ENCODE assay signal across 8 cellular contexts in the genomic region with DNA sequence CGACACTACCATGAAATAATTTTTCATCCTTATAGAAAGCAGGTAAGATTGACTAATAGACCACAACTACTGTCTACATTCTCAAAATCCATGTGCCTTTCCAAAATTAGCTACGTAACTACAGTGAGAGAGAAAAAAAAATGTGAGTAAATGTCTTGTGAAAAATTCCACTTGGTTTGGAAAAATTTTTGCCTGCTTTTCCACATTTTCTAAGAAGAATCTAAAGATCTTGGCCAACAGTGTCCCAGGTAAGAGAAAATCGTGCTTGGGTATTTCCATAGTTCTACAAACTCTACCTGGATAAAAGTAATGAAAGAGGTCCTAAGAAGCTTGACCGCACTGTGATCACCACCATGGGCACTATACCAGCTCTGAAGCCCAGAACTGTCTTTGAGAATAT. TPM values are rescaled to one million over a fixed set of nuclear protein-coding genes. Genes with fewer than 3 reads are reported as not detected.
A peak's percentile ranks its signal among the peaks of the same experiment; 100 is the strongest.
DNase-seq lines count a peak whose midpoint lies in the region; ATAC-seq and TF ChIP-seq lines count a peak whose summit lies in the region.

No MANE protein-coding gene starts in this region.

- 95% methylated on average over 4 of the region's 4 CpGs for WGBS in right cardiac atrium

- H3K36me3 Mint-ChIP-seq in WTC11: no peaks in the 10 kb centered on the region

- no peaks in the 10 kb centered on the region for H3K27me3 Mint-ChIP-seq in WTC11 (ENCODE audit: low read depth)

- H3K4me3 ChIP-seq in HL-60 (replicated peaks; ENCODE audit: insufficient read depth, low read length) (peak overlapping the region; percentile 89), right cardiac atrium (ENCODE audit: low read length) (peak overlapping the region; percentile 71), skin epidermis (peak overlapping the region in 2 of 7 experiments; percentile 66 to 73)

- H3K4me1 ChIP-seq in right cardiac atrium (ENCODE audit: control insufficient read depth, insufficient read depth, low read length): no peaks in the 10 kb centered on the region

- H3K9me3 ChIP-seq in right cardiac atrium (ENCODE audit: control insufficient read depth, low read length): no peaks in the 10 kb centered on the region

- TF ChIP-seq CTCF in HL-60 (IDR thresholded peaks at IDR 0.05; ENCODE audit: insufficient read depth, low read length) (no peak), WTC11 (IDR thresholded peaks at IDR 0.05) (no peak)

- intact Hi-C loops in right cardiac atrium (cut with DNase I): loop anchor here in 1 of 4 donors (5.0 kb wide), 1 partner anchor 93 kb away; no protein-coding TSS in a partner anchor

- POLR2A ChIA-PET in WTC11 (lab: Charles Lee): no interaction called here

- ATAC-seq in WTC11: no peak
- no peak for ATAC-seq in right cardiac atrium
- no peak for ATAC-seq in GM18858 (IDR thresholded peaks at IDR 0.05; ENCODE audit: unreplicated experiment)
- no peak for ATAC-seq in HG03039 (IDR thresholded peaks at IDR 0.05; ENCODE audit: unreplicated experiment)
- no peak for ATAC-seq in HG03469 (IDR thresholded peaks at IDR 0.05; ENCODE audit: unreplicated experiment)

- peaks cover 21% of the 10 kb centered on the region for H3K4me1 Mint-ChIP-seq in WTC11

- peak overlapping the region; percentile 61; the same call in 1 of the 2 replicates for H3K27ac Mint-ChIP-seq in WTC11

- CTCF ChIA-PET in WTC11 (lab: Charles Lee): no interaction called here

- DNase-seq in HL-60 (ENCODE audit: low read depth in 1 of 2, low spot score in 1 of 2) (no peak), WTC11 (ENCODE audit: low spot score) (no peak), right cardiac atrium (no peak), GM19238 (ENCODE audit: insufficient read length, low spot score) (no peak)

- H3K27me3 ChIP-seq in HL-60 (ENCODE audit: insufficient read depth, poor library complexity, severe bottlenecking) (no peaks in the 10 kb centered on the region), right cardiac atrium (ENCODE audit: control insufficient read depth, insufficient read depth) (no peaks in the 10 kb centered on the region)

- H3K27ac ChIP-seq in HL-60 (replicated peaks) (peak overlapping the region; percentile 83; the same call in 1 of the 2 replicates), right cardiac atrium (ENCODE audit: low read length) (no peak overlapping the region), skin epidermis (peak overlapping the region in 13 of 21 experiments; percentile 28 to 96 (median 92))

- peak overlapping the region; percentile 95 for H3K4me3 Mint-ChIP-seq in WTC11

- H3K9me3 Mint-ChIP-seq in WTC11: peaks cover 3% of the 10 kb centered on the region; the same call in 1 of the 2 replicates

TF ChIP-seq in WTC11, 78 proteins besides CTCF, POLR2A, EP300 and RAD21:
- no peak for TF ChIP-seq JUN (CRISPR knock-in tag; IDR thresholded peaks at IDR 0.05)
- no peak for TF ChIP-seq ATF2 (CRISPR knock-in tag; IDR thresholded peaks at IDR 0.05; ENCODE audit: borderline replicate concordance, low read depth)
- no peak for TF ChIP-seq ERG (CRISPR knock-in tag; IDR thresholded peaks at IDR 0.05)
- TF ChIP-seq, protein P1, sequence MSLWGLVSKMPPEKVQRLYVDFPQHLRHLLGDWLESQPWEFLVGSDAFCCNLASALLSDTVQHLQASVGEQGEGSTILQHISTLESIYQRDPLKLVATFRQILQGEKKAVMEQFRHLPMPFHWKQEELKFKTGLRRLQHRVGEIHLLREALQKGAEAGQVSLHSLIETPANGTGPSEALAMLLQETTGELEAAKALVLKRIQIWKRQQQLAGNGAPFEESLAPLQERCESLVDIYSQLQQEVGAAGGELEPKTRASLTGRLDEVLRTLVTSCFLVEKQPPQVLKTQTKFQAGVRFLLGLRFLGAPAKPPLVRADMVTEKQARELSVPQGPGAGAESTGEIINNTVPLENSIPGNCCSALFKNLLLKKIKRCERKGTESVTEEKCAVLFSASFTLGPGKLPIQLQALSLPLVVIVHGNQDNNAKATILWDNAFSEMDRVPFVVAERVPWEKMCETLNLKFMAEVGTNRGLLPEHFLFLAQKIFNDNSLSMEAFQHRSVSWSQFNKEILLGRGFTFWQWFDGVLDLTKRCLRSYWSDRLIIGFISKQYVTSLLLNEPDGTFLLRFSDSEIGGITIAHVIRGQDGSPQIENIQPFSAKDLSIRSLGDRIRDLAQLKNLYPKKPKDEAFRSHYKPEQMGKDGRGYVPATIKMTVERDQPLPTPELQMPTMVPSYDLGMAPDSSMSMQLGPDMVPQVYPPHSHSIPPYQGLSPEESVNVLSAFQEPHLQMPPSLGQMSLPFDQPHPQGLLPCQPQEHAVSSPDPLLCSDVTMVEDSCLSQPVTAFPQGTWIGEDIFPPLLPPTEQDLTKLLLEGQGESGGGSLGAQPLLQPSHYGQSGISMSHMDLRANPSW (CRISPR knock-in tag; conservative IDR thresholded peaks at IDR 0.05; ENCODE audit: low read depth): no peak
- no peak for TF ChIP-seq ELF4 (CRISPR knock-in tag; IDR thresholded peaks at IDR 0.05; ENCODE audit: low read depth)
- no peak for TF ChIP-seq ATF1 (CRISPR knock-in tag; IDR thresholded peaks at IDR 0.05)
- no peak for TF ChIP-seq E2F1 (CRISPR knock-in tag; IDR thresholded peaks at IDR 0.05)
- TF ChIP-seq PRRX2 (CRISPR knock-in tag; IDR thresholded peaks at IDR 0.05): no peak
- TF ChIP-seq, protein P2, sequence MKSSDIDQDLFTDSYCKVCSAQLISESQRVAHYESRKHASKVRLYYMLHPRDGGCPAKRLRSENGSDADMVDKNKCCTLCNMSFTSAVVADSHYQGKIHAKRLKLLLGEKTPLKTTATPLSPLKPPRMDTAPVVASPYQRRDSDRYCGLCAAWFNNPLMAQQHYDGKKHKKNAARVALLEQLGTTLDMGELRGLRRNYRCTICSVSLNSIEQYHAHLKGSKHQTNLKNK (CRISPR knock-in tag; IDR thresholded peaks at IDR 0.05): no peak
- no peak for TF ChIP-seq KAT7 (CRISPR knock-in tag; IDR thresholded peaks at IDR 0.05; ENCODE audit: borderline replicate concordance)
- no peak for TF ChIP-seq IRF2 (CRISPR knock-in tag; IDR thresholded peaks at IDR 0.05; ENCODE audit: borderline replicate concordance, low read depth)

RNA-seq across cellular contexts. Expression of gene CLCN3, which starts 1.4 kb away (rescaled TPM):
- 29.1 to 30.3 TPM (median 30.0 TPM) in 3 replicates for total RNA-seq in WTC11 (2021)
- total RNA-seq in right cardiac atrium: 10 to 100 TPM; 45.1 to 51.3 (median 49.3) TPM
- polyA plus RNA-seq in right cardiac atrium: 19.6 TPM

RNA-seq across cellular contexts. Expression of gene NEK1, which starts 6.6 kb away (rescaled TPM):
- total RNA-seq in WTC11 (2021) (10.3 to 12.8 TPM (median 12.7 TPM) in 3 replicates), right cardiac atrium (10 to 100 TPM; 13.6 to 16.9 (median 15.2) TPM)
- polyA plus RNA-seq in right cardiac atrium: 5.5 TPM
